ENCODE assay signal across 12 cellular contexts in genomic region chr1:234476172-234476571, GRCh38. TPM values are rescaled to one million over a fixed set of nuclear protein-coding genes. Genes with fewer than 3 reads are reported as not detected.
DNase-seq lines count a peak whose midpoint lies in the region; ATAC-seq and TF ChIP-seq lines count a peak whose summit lies in the region.
"Had no signal": no experiment of that assay in that cellular context is flagged by ENCODE, and none has a peak within 500 bp of the region (broad histone marks: within the 10 kb centered on the region; RNA-seq: fewer than 3 reads in every experiment).

No MANE protein-coding gene starts in this region.

- no peak for DNase-seq in CD14-positive monocyte (ENCODE audit: low spot score)
- DNase-seq in DND-41, result no peak
- DNase-seq in OCI-LY7 (ENCODE audit: low spot score), result peak; percentile 54
- no peak for DNase-seq in glutamatergic neuron
- no peak for DNase-seq in esophagus squamous epithelium (lab: John Stamatoyannopoulos, UW)
- no peak for DNase-seq in foreskin fibroblast
- DNase-seq: erythroblast, GOT3, mesenchymal stem cell, NCI-H187 had no signal

- WGBS in esophagus squamous epithelium, 2 donors, result 64 to 74% methylated on average over 5 of the region's 5 CpGs

- no peaks in the 10 kb centered on the region for H3K9me3 ChIP-seq in DND-41 (ENCODE audit: insufficient read depth, low read length, severe bottlenecking)
- H3K9me3 ChIP-seq in OCI-LY7 (ENCODE audit: low read length), result no peaks in the 10 kb centered on the region
- no peaks in the 10 kb centered on the region for H3K9me3 ChIP-seq in esophagus squamous epithelium

- H3K9me2 ChIP-seq in OCI-LY7 (ENCODE audit: insufficient read depth, low read length), result no peaks in the 10 kb centered on the region

- H3K27me3 Mint-ChIP-seq in CD14-positive monocyte (ENCODE audit: low read depth in 3 of 3), result peaks cover 0 to 4% (median 2%) of the 10 kb centered on the region in 3 donors
- H3K27me3 Mint-ChIP-seq in glutamatergic neuron (ENCODE audit: unreplicated experiment), result peaks cover 6% of the 10 kb centered on the region

- H3K27me3 ChIP-seq in DND-41 (ENCODE audit: insufficient read depth, low read length, poor library complexity) (no peaks in the 10 kb centered on the region), esophagus squamous epithelium (no peaks in the 10 kb centered on the region)

- H3K4me3 ChIP-seq in DND-41 (ENCODE audit: low read depth in 1 of 2, low read length in 2 of 2) (no peak overlapping the region; a peak in 1 of 4 replicates), OCI-LY7 (ENCODE audit: low read depth, low read length, poor library complexity, severe bottlenecking) (peak overlapping the region; percentile 72), esophagus squamous epithelium (no peak overlapping the region), foreskin fibroblast (ENCODE audit: low read depth in 1 of 2, low read length in 2 of 2) (no peak overlapping the region)

- no TSS peak for BruUV-seq in OCI-LY7 (replicated peaks; lab: Mats Ljungman, UMichigan)

- ATAC-seq in DND-41 (ENCODE audit: insufficient read depth, low read depth) (no peak), HG03108 (IDR thresholded peaks at IDR 0.05; ENCODE audit: unreplicated experiment) (no peak), GM21825 (IDR thresholded peaks at IDR 0.05; ENCODE audit: unreplicated experiment) (no peak)

- H2AFZ ChIP-seq in DND-41 (ENCODE audit: low read depth, low read length), result no peak overlapping the region
- no peak overlapping the region for H2AFZ ChIP-seq in OCI-LY7 (ENCODE audit: low read length)

- 0 out of 2 replicates have a peak overlapping the region, but pooled peaks have one; percentile 29 for H3K27ac ChIP-seq in DND-41 (ENCODE audit: low read length)
- peak overlapping the region; percentile 1 for H3K27ac ChIP-seq in OCI-LY7 (ENCODE audit: low read depth, low read length, poor library complexity, severe bottlenecking)
- H3K27ac ChIP-seq in esophagus squamous epithelium, result no peak overlapping the region

- POLR2A ChIA-PET in OCI-LY7 (lab: Charles Lee), result no interaction called here

- peaks cover 14% of the 10 kb centered on the region for H3K36me3 ChIP-seq in DND-41 (ENCODE audit: insufficient read depth, low read length)
- peaks cover 8% of the 10 kb centered on the region for H3K36me3 ChIP-seq in OCI-LY7 (ENCODE audit: insufficient read depth, low read length)
- H3K36me3 ChIP-seq in esophagus squamous epithelium, result peaks cover 0 to 2% (median 0%) of the 10 kb centered on the region in 3 donors

- H3K27ac Mint-ChIP-seq in CD14-positive monocyte, result peak overlapping the region in 1 of 7 donors; percentile 30
- no peak overlapping the region for H3K27ac Mint-ChIP-seq in glutamatergic neuron (ENCODE audit: unreplicated experiment)

- H3K36me3 Mint-ChIP-seq in CD14-positive monocyte (peaks cover 0 to 3% of the 10 kb centered on the region in 2 donors), glutamatergic neuron (ENCODE audit: unreplicated experiment) (no peaks in the 10 kb centered on the region)

- peaks cover 0 to 2% (median 0%) of the 10 kb centered on the region in 7 donors for H3K9me3 Mint-ChIP-seq in CD14-positive monocyte
- H3K9me3 Mint-ChIP-seq in glutamatergic neuron (ENCODE audit: unreplicated experiment), result peaks cover 5% of the 10 kb centered on the region

- peak overlapping the region; percentile 20 for H3K9ac ChIP-seq in DND-41 (ENCODE audit: low read depth, low read length)

- TF ChIP-seq POLR2A in esophagus squamous epithelium (IDR thresholded peaks at IDR 0.05), result no peak

- H3K4me2 ChIP-seq in DND-41 (ENCODE audit: insufficient read depth, low read length) (peak overlapping the region; percentile 98), OCI-LY7 (ENCODE audit: low read length) (peak overlapping the region; percentile 95)

- H3K4me3 Mint-ChIP-seq in CD14-positive monocyte, result peak overlapping the region; percentile 25 to 78
- peak overlapping the region; percentile 12 for H3K4me3 Mint-ChIP-seq in glutamatergic neuron (ENCODE audit: unreplicated experiment)

- H3K79me2 ChIP-seq in DND-41 (ENCODE audit: insufficient read depth, low read length) (peaks cover 68% of the 10 kb centered on the region), OCI-LY7 (ENCODE audit: insufficient read depth, low read depth, low read length) (peaks cover 52% of the 10 kb centered on the region)

- intact Hi-C loops in CD14-positive monocyte (cut with micrococcal nuclease) (loop anchor here in 1 of 2 donors (10.0 kb wide), 1 partner anchor 151 kb away; no protein-coding TSS in a partner anchor), OCI-LY7 (cut with micrococcal nuclease; ENCODE audit: unreplicated experiment) (loop anchor here (5.0 to 10.0 kb wide), 3 partner anchors 154 to 1669 kb away; partner anchors contain the start of genes B3GALNT2 and GPR137B), esophagus squamous epithelium (cut with DNase I) (no loop called here)

- peaks cover 46% of the 10 kb centered on the region for H3K4me1 Mint-ChIP-seq in CD14-positive monocyte
- H3K4me1 Mint-ChIP-seq in glutamatergic neuron (ENCODE audit: low read depth, unreplicated experiment), result peaks cover 13% of the 10 kb centered on the region

- H4K20me1 ChIP-seq in DND-41 (ENCODE audit: insufficient read depth, low read length) (peaks cover 17% of the 10 kb centered on the region), OCI-LY7 (ENCODE audit: insufficient read depth, low read length) (no peaks in the 10 kb centered on the region)

- H3K4me1 ChIP-seq in DND-41 (ENCODE audit: insufficient read depth, low read length), result peaks cover 52% of the 10 kb centered on the region
- peaks cover 62% of the 10 kb centered on the region for H3K4me1 ChIP-seq in OCI-LY7 (ENCODE audit: insufficient read depth, low read length, poor library complexity, severe bottlenecking)
- peaks cover 0 to 33% (median 0%) of the 10 kb centered on the region in 3 donors for H3K4me1 ChIP-seq in esophagus squamous epithelium

- TF ChIP-seq CTCF in CD14-positive monocyte (IDR thresholded peaks at IDR 0.05) (no peak), DND-41 (IDR thresholded peaks at IDR 0.05; ENCODE audit: borderline replicate concordance, extremely low read depth, low read length, poor library complexity, severe bottlenecking) (no peak), OCI-LY7 (conservative IDR thresholded peaks at IDR 0.05; ENCODE audit: low read length) (no peak), glutamatergic neuron (IDR thresholded peaks at IDR 0.05; ENCODE audit: partially characterized antibody, unreplicated experiment) (no peak), esophagus squamous epithelium (IDR thresholded peaks at IDR 0.05) (no peak), foreskin fibroblast (IDR thresholded peaks at IDR 0.05; ENCODE audit: low read depth, low read length) (no peak)

- CTCF ChIA-PET in OCI-LY7 (lab: Charles Lee; ENCODE audit: unreplicated experiment), result no interaction called here

RNA-seq across cellular contexts. Expression of gene TARBP1, which starts 2.8 kb away (rescaled TPM):
- polyA plus RNA-seq in CD14-positive monocyte, result 1 to 10 TPM; 1.4 to 3.2 TPM
- total RNA-seq in OCI-LY7 (2014; rRNA removed; shearing (Covaris generic)), result 30.0 and 30.5 TPM in 2 replicates
- total RNA-seq in OCI-LY7 (2022) (49.8 and 61.7 TPM in 2 replicates), glutamatergic neuron (ENCODE audit: unreplicated experiment) (32.4 TPM), esophagus squamous epithelium (10 to 100 TPM; 13.2 to 39.2 (median 27.6) TPM)

Comparison
In these comparisons a context has a peak if more than half of its experiments do, and no peak if none do; other contexts are left out.
1. H3K27ac ChIP-seq: peak in DND-41 (single experiment) and OCI-LY7 (single experiment); none in esophagus squamous epithelium (0 of 4).